ENCODE assay signal across 14 cellular contexts in the genomic region with DNA sequence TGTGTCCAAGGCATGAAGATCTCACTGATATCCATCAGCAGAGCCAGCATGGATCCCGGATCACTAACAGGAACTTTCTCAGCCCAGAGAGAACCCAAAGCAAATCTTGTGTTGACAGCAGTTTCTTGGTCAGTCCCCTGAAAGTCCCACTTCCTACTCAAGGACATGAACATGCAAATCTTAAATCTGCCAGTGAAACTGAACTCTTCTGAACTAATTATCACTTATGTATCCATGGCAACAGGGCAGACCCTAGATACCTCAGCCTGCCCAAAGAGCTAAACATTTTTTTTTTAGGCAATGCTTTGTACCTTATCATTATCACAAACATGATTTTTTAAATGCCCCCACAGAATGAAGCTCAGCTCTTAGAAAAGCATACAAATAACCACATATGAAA.
A peak's percentile ranks its signal among the peaks of the same experiment; 100 is the strongest.
DNase-seq lines count a peak whose midpoint lies in the region; ATAC-seq, FAIRE-seq and TF ChIP-seq lines count a peak whose summit lies in the region.
"Had no signal": no experiment of that assay in that cellular context is flagged by ENCODE, and none has a peak within 500 bp of the region (broad histone marks: within the 10 kb centered on the region; RNA-seq: fewer than 3 reads in every experiment).

No MANE protein-coding gene starts in this region.

- TF ChIP-seq POLR2A in GM12892 (IDR thresholded peaks at IDR 0.05; ENCODE audit: low read depth, low read length), result no peak

- H3K4me3 Mint-ChIP-seq in activated CD4-positive, alpha-beta T cell treated with anti-CD3 and anti-CD28 coated beads, Interleukin-2, amount 10 ng/mL, durations not matched to agents 24 days and 14 days, result no peak overlapping the region
- H3K4me3 Mint-ChIP-seq in activated naive CD8-positive, alpha-beta T cell treated with anti-CD3 and anti-CD28 coated beads, Interleukin-2, amount 50 U/mL, for 24 hours, result no peak overlapping the region
- H3K4me3 Mint-ChIP-seq: T-helper 2 cell treated with Interferon-gamma antibody and Interleukin-4, amounts not matched to agents 5 μg/mL and 100 μg/mL, for 36 hours had no signal

- no peaks in the 10 kb centered on the region for H3K36me3 Mint-ChIP-seq in activated CD4-positive, alpha-beta T cell treated with anti-CD3 and anti-CD28 coated beads, Interleukin-2, amount 10 ng/mL, durations not matched to agents 24 days and 14 days (ENCODE audit: low read depth)
- H3K36me3 Mint-ChIP-seq in activated naive CD8-positive, alpha-beta T cell treated with anti-CD3 and anti-CD28 coated beads, Interleukin-2, amount 50 U/mL, for 24 hours (ENCODE audit: low read depth), result no peaks in the 10 kb centered on the region

- ATAC-seq in GM19328 (IDR thresholded peaks at IDR 0.05; ENCODE audit: unreplicated experiment) (peak; percentile 99), HG02623 (IDR thresholded peaks at IDR 0.05; ENCODE audit: unreplicated experiment) (peak; percentile 98), HG03280 (IDR thresholded peaks at IDR 0.05; ENCODE audit: unreplicated experiment) (peak; percentile 94)
- no peak for ATAC-seq in activated naive CD8-positive, alpha-beta T cell treated with anti-CD3 and anti-CD28 coated beads, Interleukin-2, amount 50 U/mL, for 24 hours

- intact Hi-C loops in activated CD4-positive, alpha-beta T cell treated with anti-CD3 and anti-CD28 coated beads, Interleukin-2, amount 10 ng/mL, durations not matched to agents 24 days and 14 days (cut with micrococcal nuclease), result no loop called here

- no peak overlapping the region for H3K27ac Mint-ChIP-seq in activated CD4-positive, alpha-beta T cell treated with anti-CD3 and anti-CD28 coated beads, Interleukin-2, amount 10 ng/mL, durations not matched to agents 24 days and 14 days
- no peak overlapping the region for H3K27ac Mint-ChIP-seq in activated naive CD8-positive, alpha-beta T cell treated with anti-CD3 and anti-CD28 coated beads, Interleukin-2, amount 50 U/mL, for 24 hours
- H3K27ac Mint-ChIP-seq: T-helper 2 cell treated with Interferon-gamma antibody and Interleukin-4, amounts not matched to agents 5 μg/mL and 100 μg/mL, for 36 hours had no signal

- peak; percentile 83 for FAIRE-seq in GM12892 (lab: Jason Lieb, UNC)

- DNase-seq in GM12892 (ENCODE audit: insufficient read length), result peak; percentile 13
- DNase-seq in NOMO-1 treated with dmso at 0.1 percent for 144 hours (lab: John Stamatoyannopoulos, UW; ENCODE audit: unreplicated experiment), result no peak
- no peak for DNase-seq in NCI-H345 treated with DMSO at 0.1 percent for 48 hours (lab: John Stamatoyannopoulos, UW; ENCODE audit: unreplicated experiment)
- DNase-seq in activated CD4-positive, alpha-beta T cell treated with anti-CD3 and anti-CD28 coated beads, Interleukin-2, amount 10 ng/mL, durations not matched to agents 24 days and 14 days, result no peak
- DNase-seq in activated naive CD8-positive, alpha-beta T cell treated with anti-CD3 and anti-CD28 coated beads, Interleukin-2, amount 50 U/mL, for 24 hours, result no peak
- DNase-seq: DMS79 treated with DMSO at 0.1 percent for 48 hours; effector CD8-positive, alpha-beta T cell; IMR-90; NCI-H2029 treated with DMSO at 0.1 percent for 48 hours; stimulated activated naive CD4-positive, alpha-beta T cell treated with Interleukin-2 at 50 U/mL for 16 hours had no signal

- no peaks in the 10 kb centered on the region for H3K4me1 Mint-ChIP-seq in activated CD4-positive, alpha-beta T cell treated with anti-CD3 and anti-CD28 coated beads, Interleukin-2, amount 10 ng/mL, durations not matched to agents 24 days and 14 days
- H3K4me1 Mint-ChIP-seq in activated naive CD8-positive, alpha-beta T cell treated with anti-CD3 and anti-CD28 coated beads, Interleukin-2, amount 50 U/mL, for 24 hours, result no peaks in the 10 kb centered on the region

- H3K9me3 Mint-ChIP-seq in activated CD4-positive, alpha-beta T cell treated with anti-CD3 and anti-CD28 coated beads, Interleukin-2, amount 10 ng/mL, durations not matched to agents 24 days and 14 days, result no peaks in the 10 kb centered on the region
- no peaks in the 10 kb centered on the region for H3K9me3 Mint-ChIP-seq in activated naive CD8-positive, alpha-beta T cell treated with anti-CD3 and anti-CD28 coated beads, Interleukin-2, amount 50 U/mL, for 24 hours
- H3K9me3 Mint-ChIP-seq: T-helper 2 cell treated with Interferon-gamma antibody and Interleukin-4, amounts not matched to agents 5 μg/mL and 100 μg/mL, for 36 hours had no signal

- no peaks in the 10 kb centered on the region for H3K27me3 Mint-ChIP-seq in activated CD4-positive, alpha-beta T cell treated with anti-CD3 and anti-CD28 coated beads, Interleukin-2, amount 10 ng/mL, durations not matched to agents 24 days and 14 days
- peaks cover 2% of the 10 kb centered on the region for H3K27me3 Mint-ChIP-seq in activated naive CD8-positive, alpha-beta T cell treated with anti-CD3 and anti-CD28 coated beads, Interleukin-2, amount 50 U/mL, for 24 hours
